ENCODE assay signal across 8 cellular contexts in genomic region chr17:44221862-44222111, GRCh38. TPM values are rescaled to one million over a fixed set of nuclear protein-coding genes. Genes with fewer than 3 reads are reported as not detected.
DNase-seq lines count a peak whose midpoint lies in the region; ATAC-seq and TF ChIP-seq lines count a peak whose summit lies in the region.

No MANE protein-coding gene starts in this region.

- ATAC-seq in DND-41 (ENCODE audit: insufficient read depth, low read depth) (no peak), HG03175 (IDR thresholded peaks at IDR 0.05; ENCODE audit: unreplicated experiment) (no peak)

- TF ChIP-seq POLR2A in esophagus muscularis mucosa (IDR thresholded peaks at IDR 0.05; ENCODE audit: low read depth), result no peak

- H4K8ac ChIP-seq in trophoblast cell (ENCODE audit: low read depth, low read length), result peak overlapping the region; percentile 74

- H3K9ac ChIP-seq in DND-41 (ENCODE audit: low read depth, low read length) (peak overlapping the region; percentile 98), trophoblast cell (ENCODE audit: low read length) (peak overlapping the region; percentile 24)

- no peak for TF ChIP-seq EP300 in esophagus muscularis mucosa (IDR thresholded peaks at IDR 0.05)

- peak overlapping the region; percentile 26 for H3K14ac ChIP-seq in trophoblast cell (ENCODE audit: low read length)

- peaks cover 32% of the 10 kb centered on the region for H3K79me1 ChIP-seq in trophoblast cell (ENCODE audit: low read length)

- TF ChIP-seq CTCF in DND-41 (IDR thresholded peaks at IDR 0.05; ENCODE audit: borderline replicate concordance, extremely low read depth, low read length, poor library complexity, severe bottlenecking), result no peak
- no peak for TF ChIP-seq CTCF in esophagus muscularis mucosa (IDR thresholded peaks at IDR 0.05)

- H3K4ac ChIP-seq in trophoblast cell (ENCODE audit: low read depth, low read length), result peak overlapping the region; percentile 50

- no peak overlapping the region for H2BK5ac ChIP-seq in trophoblast cell (ENCODE audit: low read depth, low read length, poor library complexity)

- H3K9me3 ChIP-seq in DND-41 (ENCODE audit: insufficient read depth, low read length, severe bottlenecking), result no peaks in the 10 kb centered on the region
- H3K9me3 ChIP-seq in SJCRH30 (replicated peaks), result no peaks in the 10 kb centered on the region
- H3K9me3 ChIP-seq in esophagus muscularis mucosa, result no peaks in the 10 kb centered on the region
- no peaks in the 10 kb centered on the region for H3K9me3 ChIP-seq in trophoblast cell (ENCODE audit: insufficient read depth, low read depth, low read length)

- 0% methylated on average over 17 of the region's 17 CpGs for WGBS in esophagus muscularis mucosa
- WGBS in trophoblast cell (ENCODE audit: extremely low coverage, insufficient coverage, insufficient read length), result no CpG with 5 or more reads among the region's 17 CpGs

- no peak for DNase-seq in DND-41
- no peak for DNase-seq in SJCRH30
- DNase-seq in esophagus muscularis mucosa (ENCODE audit: extremely low spot score), result peak; percentile 93
- DNase-seq in trophoblast cell, result peak in 1 of 2 donors; percentile 9
- no peak for DNase-seq in OCI-M1 (lab: John Stamatoyannopoulos, UW)
- DNase-seq in NCI-H748 (lab: John Stamatoyannopoulos, UW; ENCODE audit: unreplicated experiment), result no peak
- no peak for DNase-seq in activated CD4-positive, CD25-positive, alpha-beta regulatory T cell treated with anti-CD3 and anti-CD28 coated beads, Interleukin-2, amount 50 U/mL, for 72 hours

- H3K4me1 ChIP-seq in DND-41 (ENCODE audit: insufficient read depth, low read length), result peaks cover 20% of the 10 kb centered on the region
- peaks cover 9% of the 10 kb centered on the region; the same call in 1 of the 2 replicates for H3K4me1 ChIP-seq in SJCRH30
- H3K4me1 ChIP-seq in esophagus muscularis mucosa, result peaks cover 35 to 44% (median 43%) of the 10 kb centered on the region in 4 donors
- H3K4me1 ChIP-seq in trophoblast cell (ENCODE audit: control insufficient read depth in 1 of 2, insufficient read depth in 2 of 2, low read length in 2 of 2), result peaks cover 8 to 15% of the 10 kb centered on the region in 2 experiments

- peak overlapping the region; percentile 40 for H3K18ac ChIP-seq in trophoblast cell (ENCODE audit: low read length)

- peak overlapping the region; percentile 74; the same call in 1 of the 2 replicates for H3K27ac ChIP-seq in DND-41 (ENCODE audit: low read length)
- no peak overlapping the region for H3K27ac ChIP-seq in SJCRH30
- H3K27ac ChIP-seq in esophagus muscularis mucosa (replicated peaks in 1 of 4), result peak overlapping the region; percentile 100
- peak overlapping the region; percentile 39 for H3K27ac ChIP-seq in trophoblast cell (ENCODE audit: low read depth, low read length)

- H2BK12ac ChIP-seq in trophoblast cell (ENCODE audit: low read length), result no peak overlapping the region

- H4K20me1 ChIP-seq in DND-41 (ENCODE audit: insufficient read depth, low read length), result peaks cover 19% of the 10 kb centered on the region

- intact Hi-C loops in esophagus muscularis mucosa (cut with DNase I), result no loop called here

- peak overlapping the region; percentile 39 for H4K91ac ChIP-seq in trophoblast cell (ENCODE audit: low read depth, low read length)

- peak overlapping the region; percentile 96 for H3K4me2 ChIP-seq in DND-41 (ENCODE audit: insufficient read depth, low read length)
- H3K4me2 ChIP-seq in trophoblast cell (ENCODE audit: low read length), result peak overlapping the region; percentile 93

- H2AK5ac ChIP-seq in trophoblast cell (ENCODE audit: low read length), result no peak overlapping the region

- H3K23ac ChIP-seq in trophoblast cell (ENCODE audit: low read length), result no peak overlapping the region

- H3K27me3 ChIP-seq in DND-41 (ENCODE audit: insufficient read depth, low read length, poor library complexity), result no peaks in the 10 kb centered on the region
- H3K27me3 ChIP-seq in SJCRH30, result no peaks in the 10 kb centered on the region
- no peaks in the 10 kb centered on the region for H3K27me3 ChIP-seq in esophagus muscularis mucosa
- no peaks in the 10 kb centered on the region for H3K27me3 ChIP-seq in trophoblast cell (ENCODE audit: insufficient read depth, low read length)

- H3K36me3 ChIP-seq in DND-41 (ENCODE audit: insufficient read depth, low read length) (peaks cover 11% of the 10 kb centered on the region), SJCRH30 (peaks cover under 1% of the 10 kb centered on the region), esophagus muscularis mucosa (peaks cover 0 to 4% (median 3%) of the 10 kb centered on the region in 4 donors), trophoblast cell (ENCODE audit: control insufficient read depth in 1 of 2, insufficient read depth in 2 of 2, low read length in 2 of 2) (peaks cover under 1 to 11% of the 10 kb centered on the region in 2 experiments)

- H2BK120ac ChIP-seq in trophoblast cell (ENCODE audit: insufficient read depth, low read length, poor library complexity), result no peak overlapping the region

- H4K12ac ChIP-seq in trophoblast cell (ENCODE audit: low read depth, low read length), result no peak overlapping the region

- peaks cover 51% of the 10 kb centered on the region for H3K79me2 ChIP-seq in DND-41 (ENCODE audit: insufficient read depth, low read length)
- peaks cover 26% of the 10 kb centered on the region for H3K79me2 ChIP-seq in trophoblast cell (ENCODE audit: control insufficient read depth, insufficient read depth, low read length, poor library complexity)

- H3K4me3 ChIP-seq in DND-41 (ENCODE audit: low read depth in 1 of 2, low read length in 2 of 2) (peak overlapping the region; percentile 75 to 99; a peak in 3 of 4 replicates), SJCRH30 (peak overlapping the region; percentile 99), esophagus muscularis mucosa (peak overlapping the region; percentile 92 to 98 (median 96)), trophoblast cell (ENCODE audit: low read depth, low read length) (peak overlapping the region; percentile 42)

- H2AFZ ChIP-seq in DND-41 (ENCODE audit: low read depth, low read length) (no peak overlapping the region), trophoblast cell (ENCODE audit: insufficient read depth, low read length, poor library complexity) (peak overlapping the region; percentile 70)

RNA-seq across cellular contexts. Expression of gene UBTF, which starts 2.3 kb away (rescaled TPM):
- 76.6 and 78.9 TPM in 2 replicates for total RNA-seq in SJCRH30 (2014; rRNA removed; shearing (Covaris generic))
- 10 to 100 TPM; 48.7 to 78.8 (median 66.1) TPM for total RNA-seq in esophagus muscularis mucosa
- polyA plus RNA-seq in trophoblast cell (2013), result 57.0 and 58.2 TPM in 2 replicates

RNA-seq across cellular contexts. Expression of gene ATXN7L3, which starts 22.1 kb away (rescaled TPM):
- 59.7 and 62.4 TPM in 2 replicates for total RNA-seq in SJCRH30 (2014; rRNA removed; shearing (Covaris generic))
- total RNA-seq in esophagus muscularis mucosa, result 10 to 100 TPM; 41.9 to 72.6 (median 50.0) TPM
- 78.0 and 80.6 TPM in 2 replicates for polyA plus RNA-seq in trophoblast cell (2013)

RNA-seq across cellular contexts. Expression of gene TMUB2, which starts 35.0 kb away (rescaled TPM):
- total RNA-seq in SJCRH30 (2014; rRNA removed; shearing (Covaris generic)), result 27.8 and 29.6 TPM in 2 replicates
- total RNA-seq in esophagus muscularis mucosa, result 10 to 100 TPM; 25.3 to 50.3 (median 33.4) TPM
- polyA plus RNA-seq in trophoblast cell (2013), result 36.3 and 39.2 TPM in 2 replicates

RNA-seq across cellular contexts. Expression of gene SLC4A1, which starts 46.1 kb away (rescaled TPM):
- 0.04 TPM in 1 of 2 replicates, not detected in the other for total RNA-seq in SJCRH30 (2014; rRNA removed; shearing (Covaris generic))
- total RNA-seq in esophagus muscularis mucosa, result 1 to 10 TPM in 1 of 4 donors, under 1 TPM in 2, not detected in 1; 0.11 to 2.0 (median 0.19) TPM
- 0.01 and 0.03 TPM in 2 replicates for polyA plus RNA-seq in trophoblast cell (2013)

RNA-seq across cellular contexts. Expression of gene ASB16, which starts 51.3 kb away (rescaled TPM):
- not detected in 2 replicates for total RNA-seq in SJCRH30 (2014; rRNA removed; shearing (Covaris generic))
- 10 to 100 TPM in 1 of 4 donors, 1 to 10 TPM in 3; 3.3 to 10.8 (median 6.0) TPM for total RNA-seq in esophagus muscularis mucosa
- polyA plus RNA-seq in trophoblast cell (2013), result 0.30 and 0.35 TPM in 2 replicates

Comparison
In these comparisons a context has a peak if more than half of its experiments do, and no peak if none do; other contexts are left out.
1. H3K4me3 ChIP-seq: peak in every context shown above with its lines; median percentile 99 in SJCRH30; 96 in esophagus muscularis mucosa; 87 in DND-41; 42 in trophoblast cell.